ENCODE assay signal across 1 cellular context in genomic region chr2:144524190-144524957, GRCh38.
TF ChIP-seq lines count a peak whose summit lies in the region.

No MANE protein-coding gene starts in this region.

TF ChIP-seq in K562, 482 proteins besides CTCF, POLR2A, EP300 and RAD21 (continued from another document and continues in another):
- TF ChIP-seq, protein P1, sequence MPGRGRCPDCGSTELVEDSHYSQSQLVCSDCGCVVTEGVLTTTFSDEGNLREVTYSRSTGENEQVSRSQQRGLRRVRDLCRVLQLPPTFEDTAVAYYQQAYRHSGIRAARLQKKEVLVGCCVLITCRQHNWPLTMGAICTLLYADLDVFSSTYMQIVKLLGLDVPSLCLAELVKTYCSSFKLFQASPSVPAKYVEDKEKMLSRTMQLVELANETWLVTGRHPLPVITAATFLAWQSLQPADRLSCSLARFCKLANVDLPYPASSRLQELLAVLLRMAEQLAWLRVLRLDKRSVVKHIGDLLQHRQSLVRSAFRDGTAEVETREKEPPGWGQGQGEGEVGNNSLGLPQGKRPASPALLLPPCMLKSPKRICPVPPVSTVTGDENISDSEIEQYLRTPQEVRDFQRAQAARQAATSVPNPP (IDR thresholded peaks at IDR 0.05; ENCODE audit: borderline replicate concordance, insufficient read depth, insufficient read length), result no peak
- TF ChIP-seq SRSF9 (IDR thresholded peaks at IDR 0.05; ENCODE audit: borderline replicate concordance, low read depth, low read length) (no peak), TAF1 (IDR thresholded peaks at IDR 0.05; ENCODE audit: control insufficient read depth, extremely low read depth, insufficient read depth, low read length, severe bottlenecking) (peak; percentile 55), SMC3 (conservative IDR thresholded peaks at IDR 0.05; ENCODE audit: insufficient read depth, low read depth, low read length) (no peak), UBTF (IDR thresholded peaks at IDR 0.05; ENCODE audit: borderline replicate concordance in 1 of 2, low read depth in 2 of 2, low read length in 2 of 2) (peak in 1 of 2 experiments; percentile 81; a peak in 1 of 4 replicates), HES1 (IDR thresholded peaks at IDR 0.05; ENCODE audit: low read depth) (no peak), ZNF280A (IDR thresholded peaks at IDR 0.05; ENCODE audit: low read depth, partially characterized antibody) (no peak), ZBTB8A (IDR thresholded peaks at IDR 0.05; ENCODE audit: partially characterized antibody) (no peak), CREB1 (IDR thresholded peaks at IDR 0.05) (no peak), CREB1 (CRISPR knock-in tag; IDR thresholded peaks at IDR 0.05) (no peak), TAF9B (IDR thresholded peaks at IDR 0.05; ENCODE audit: partially characterized antibody) (no peak), POLR2AphosphoS5 (IDR thresholded peaks at IDR 0.05; ENCODE audit: control insufficient read depth, insufficient read depth, low read depth, low read length) (peak; percentile 43; the same call in 1 of the 2 replicates), RB1 (IDR thresholded peaks at IDR 0.05; ENCODE audit: low read depth) (no peak), ZFP30 (CRISPR knock-in tag; IDR thresholded peaks at IDR 0.05; ENCODE audit: borderline replicate concordance) (no peak), ZBED1 (IDR thresholded peaks at IDR 0.05) (no peak), RCOR1 (IDR thresholded peaks at IDR 0.05; ENCODE audit: borderline replicate concordance in 1 of 2, low read depth in 2 of 2, low read length in 2 of 2) (peak in 1 of 2 experiments; percentile 4; a peak in 2 of 4 replicates), GABPB2 (CRISPR knock-in tag; conservative IDR thresholded peaks at IDR 0.05) (no peak), FIP1L1 (IDR thresholded peaks at IDR 0.05; ENCODE audit: low read depth, low read length, poor library complexity, severe bottlenecking) (no peak), SETDB1 (IDR thresholded peaks at IDR 0.05; ENCODE audit: low read length) (no peak), ZNF354B (CRISPR knock-in tag; IDR thresholded peaks at IDR 0.05) (no peak), PREB (CRISPR knock-in tag; IDR thresholded peaks at IDR 0.05) (no peak), ETV6 (IDR thresholded peaks at IDR 0.05; ENCODE audit: borderline replicate concordance in 1 of 2, low read depth in 2 of 2, low read length in 1 of 2) (no peak), ETV6 (CRISPR knock-in tag; IDR thresholded peaks at IDR 0.05; ENCODE audit: borderline replicate concordance) (no peak), CC2D1A (IDR thresholded peaks at IDR 0.05) (no peak), PURB (CRISPR knock-in tag; IDR thresholded peaks at IDR 0.05; ENCODE audit: low read depth) (no peak), PHF21A (IDR thresholded peaks at IDR 0.05; ENCODE audit: borderline replicate concordance, low read depth) (peak; percentile 98), KDM1A (IDR thresholded peaks at IDR 0.05) (peak; percentile 90 to 92), SMARCA5 (IDR thresholded peaks at IDR 0.05) (no peak), SOX6 (IDR thresholded peaks at IDR 0.05) (no peak), MYNN (IDR thresholded peaks at IDR 0.05) (no peak), MYNN (CRISPR knock-in tag; IDR thresholded peaks at IDR 0.05) (no peak), CBFB (CRISPR knock-in tag; IDR thresholded peaks at IDR 0.05) (no peak)
- TF ChIP-seq, protein P2, sequence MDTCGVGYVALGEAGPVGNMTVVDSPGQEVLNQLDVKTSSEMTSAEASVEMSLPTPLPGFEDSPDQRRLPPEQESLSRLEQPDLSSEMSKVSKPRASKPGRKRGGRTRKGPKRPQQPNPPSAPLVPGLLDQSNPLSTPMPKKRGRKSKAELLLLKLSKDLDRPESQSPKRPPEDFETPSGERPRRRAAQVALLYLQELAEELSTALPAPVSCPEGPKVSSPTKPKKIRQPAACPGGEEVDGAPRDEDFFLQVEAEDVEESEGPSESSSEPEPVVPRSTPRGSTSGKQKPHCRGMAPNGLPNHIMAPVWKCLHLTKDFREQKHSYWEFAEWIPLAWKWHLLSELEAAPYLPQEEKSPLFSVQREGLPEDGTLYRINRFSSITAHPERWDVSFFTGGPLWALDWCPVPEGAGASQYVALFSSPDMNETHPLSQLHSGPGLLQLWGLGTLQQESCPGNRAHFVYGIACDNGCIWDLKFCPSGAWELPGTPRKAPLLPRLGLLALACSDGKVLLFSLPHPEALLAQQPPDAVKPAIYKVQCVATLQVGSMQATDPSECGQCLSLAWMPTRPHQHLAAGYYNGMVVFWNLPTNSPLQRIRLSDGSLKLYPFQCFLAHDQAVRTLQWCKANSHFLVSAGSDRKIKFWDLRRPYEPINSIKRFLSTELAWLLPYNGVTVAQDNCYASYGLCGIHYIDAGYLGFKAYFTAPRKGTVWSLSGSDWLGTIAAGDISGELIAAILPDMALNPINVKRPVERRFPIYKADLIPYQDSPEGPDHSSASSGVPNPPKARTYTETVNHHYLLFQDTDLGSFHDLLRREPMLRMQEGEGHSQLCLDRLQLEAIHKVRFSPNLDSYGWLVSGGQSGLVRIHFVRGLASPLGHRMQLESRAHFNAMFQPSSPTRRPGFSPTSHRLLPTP (IDR thresholded peaks at IDR 0.05; ENCODE audit: borderline replicate concordance, extremely low read depth, insufficient read length), result no peak
- TF ChIP-seq, protein P3, sequence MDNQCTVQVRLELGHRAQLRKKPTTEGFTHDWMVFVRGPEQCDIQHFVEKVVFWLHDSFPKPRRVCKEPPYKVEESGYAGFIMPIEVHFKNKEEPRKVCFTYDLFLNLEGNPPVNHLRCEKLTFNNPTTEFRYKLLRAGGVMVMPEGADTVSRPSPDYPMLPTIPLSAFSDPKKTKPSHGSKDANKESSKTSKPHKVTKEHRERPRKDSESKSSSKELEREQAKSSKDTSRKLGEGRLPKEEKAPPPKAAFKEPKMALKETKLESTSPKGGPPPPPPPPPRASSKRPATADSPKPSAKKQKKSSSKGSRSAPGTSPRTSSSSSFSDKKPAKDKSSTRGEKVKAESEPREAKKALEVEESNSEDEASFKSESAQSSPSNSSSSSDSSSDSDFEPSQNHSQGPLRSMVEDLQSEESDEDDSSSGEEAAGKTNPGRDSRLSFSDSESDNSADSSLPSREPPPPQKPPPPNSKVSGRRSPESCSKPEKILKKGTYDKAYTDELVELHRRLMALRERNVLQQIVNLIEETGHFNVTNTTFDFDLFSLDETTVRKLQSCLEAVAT (IDR thresholded peaks at IDR 0.05), result peak; percentile 56 to 66; a peak in 1 of 4 replicates
- TF ChIP-seq, protein P4, sequence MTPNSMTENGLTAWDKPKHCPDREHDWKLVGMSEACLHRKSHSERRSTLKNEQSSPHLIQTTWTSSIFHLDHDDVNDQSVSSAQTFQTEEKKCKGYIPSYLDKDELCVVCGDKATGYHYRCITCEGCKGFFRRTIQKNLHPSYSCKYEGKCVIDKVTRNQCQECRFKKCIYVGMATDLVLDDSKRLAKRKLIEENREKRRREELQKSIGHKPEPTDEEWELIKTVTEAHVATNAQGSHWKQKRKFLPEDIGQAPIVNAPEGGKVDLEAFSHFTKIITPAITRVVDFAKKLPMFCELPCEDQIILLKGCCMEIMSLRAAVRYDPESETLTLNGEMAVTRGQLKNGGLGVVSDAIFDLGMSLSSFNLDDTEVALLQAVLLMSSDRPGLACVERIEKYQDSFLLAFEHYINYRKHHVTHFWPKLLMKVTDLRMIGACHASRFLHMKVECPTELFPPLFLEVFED (CRISPR knock-in tag; conservative IDR thresholded peaks at IDR 0.05), result no peak
- TF ChIP-seq, protein P5, sequence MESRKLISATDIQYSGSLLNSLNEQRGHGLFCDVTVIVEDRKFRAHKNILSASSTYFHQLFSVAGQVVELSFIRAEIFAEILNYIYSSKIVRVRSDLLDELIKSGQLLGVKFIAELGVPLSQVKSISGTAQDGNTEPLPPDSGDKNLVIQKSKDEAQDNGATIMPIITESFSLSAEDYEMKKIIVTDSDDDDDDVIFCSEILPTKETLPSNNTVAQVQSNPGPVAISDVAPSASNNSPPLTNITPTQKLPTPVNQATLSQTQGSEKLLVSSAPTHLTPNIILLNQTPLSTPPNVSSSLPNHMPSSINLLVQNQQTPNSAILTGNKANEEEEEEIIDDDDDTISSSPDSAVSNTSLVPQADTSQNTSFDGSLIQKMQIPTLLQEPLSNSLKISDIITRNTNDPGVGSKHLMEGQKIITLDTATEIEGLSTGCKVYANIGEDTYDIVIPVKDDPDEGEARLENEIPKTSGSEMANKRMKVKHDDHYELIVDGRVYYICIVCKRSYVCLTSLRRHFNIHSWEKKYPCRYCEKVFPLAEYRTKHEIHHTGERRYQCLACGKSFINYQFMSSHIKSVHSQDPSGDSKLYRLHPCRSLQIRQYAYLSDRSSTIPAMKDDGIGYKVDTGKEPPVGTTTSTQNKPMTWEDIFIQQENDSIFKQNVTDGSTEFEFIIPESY (CRISPR knock-in tag; IDR thresholded peaks at IDR 0.05), result no peak
